ENCODE assay signal across 25 cellular contexts in the genomic region with DNA sequence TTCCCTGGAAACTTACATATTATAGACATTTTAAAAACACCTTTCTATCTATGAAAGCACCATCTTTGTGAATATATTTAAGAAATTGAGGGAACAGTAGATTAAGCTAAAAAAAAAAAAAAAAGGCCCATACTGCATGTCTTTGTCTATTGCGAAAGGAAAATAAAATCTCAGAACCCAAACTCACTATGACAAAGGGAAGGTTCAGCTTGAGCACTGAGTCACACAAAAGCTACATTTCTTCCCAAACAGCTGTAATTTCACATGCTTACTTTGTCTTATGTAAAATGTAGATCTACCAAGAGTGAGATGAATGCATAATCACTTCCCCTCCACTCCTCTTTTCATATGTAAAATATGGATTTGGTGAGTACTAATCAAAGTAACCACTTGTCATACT.
A peak's percentile ranks its signal among the peaks of the same experiment; 100 is the strongest.
DNase-seq lines count a peak whose midpoint lies in the region; TF ChIP-seq lines count a peak whose summit lies in the region.
"Had no signal": no experiment of that assay in that cellular context is flagged by ENCODE, and none has a peak within 500 bp of the region (broad histone marks: within the 10 kb centered on the region; RNA-seq: fewer than 3 reads in every experiment).

No MANE protein-coding gene starts in this region.

- H3K36me3 ChIP-seq in mesenchymal stem cell (ENCODE audit: control insufficient read depth in 1 of 2, insufficient read depth in 2 of 2, low read depth in 1 of 2, low read length in 2 of 2): no peaks in the 10 kb centered on the region
- H3K36me3 ChIP-seq: BLaER1, gastrocnemius medialis, neural progenitor cell, sigmoid colon, thoracic aorta had no signal

- H3K27me3 ChIP-seq in mesenchymal stem cell (ENCODE audit: control insufficient read depth in 1 of 2, insufficient read depth in 1 of 2, low read length in 2 of 2): no peaks in the 10 kb centered on the region
- H3K27me3 ChIP-seq: BLaER1, gastrocnemius medialis, hepatocyte, neural progenitor cell, sigmoid colon had no signal

- H3K9me3 ChIP-seq in mesenchymal stem cell (ENCODE audit: control insufficient read depth, low read length): no peaks in the 10 kb centered on the region
- H3K9me3 ChIP-seq: BLaER1, gastrocnemius medialis, sigmoid colon, thoracic aorta had no signal

- 100% methylated on average over 1 of the region's 1 CpG for WGBS in mesenchymal stem cell

- H3K4me3 ChIP-seq in AG04449 (ENCODE audit: low read depth, low read length) (no peak overlapping the region), choroid plexus epithelial cell (ENCODE audit: low read depth, low read length) (no peak overlapping the region), mesenchymal stem cell (ENCODE audit: insufficient read depth in 1 of 2, low read depth in 1 of 2, low read length in 2 of 2) (no peak overlapping the region)
- H3K4me3 ChIP-seq: BLaER1, gastrocnemius medialis, hepatocyte, neural progenitor cell, sigmoid colon, thoracic aorta had no signal

- no peak overlapping the region for H3K4me2 ChIP-seq in mesenchymal stem cell (ENCODE audit: low read length, poor library complexity, severe bottlenecking)
- H3K4me2 ChIP-seq: BLaER1, hepatocyte, neural progenitor cell had no signal

- no peak overlapping the region for H2AFZ ChIP-seq in mesenchymal stem cell (ENCODE audit: low read depth, low read length)
- H2AFZ ChIP-seq: hepatocyte, neural progenitor cell had no signal

- POLR2A ChIA-PET in AG04449 (lab: Yijun Ruan, JAX): no interaction called here

- H4K8ac ChIP-seq in mesenchymal stem cell (ENCODE audit: low read length): no peak overlapping the region

- no peak overlapping the region for H2AK5ac ChIP-seq in mesenchymal stem cell (ENCODE audit: low read length, severe bottlenecking)

- no peak overlapping the region for H3K4ac ChIP-seq in mesenchymal stem cell (ENCODE audit: low read depth in 1 of 2, low read length in 2 of 2)

- no peak overlapping the region for H2BK120ac ChIP-seq in mesenchymal stem cell (ENCODE audit: low read depth, low read length)

- H3K27ac ChIP-seq in mesenchymal stem cell (ENCODE audit: low read length, poor library complexity, severe bottlenecking): no peak overlapping the region
- H3K27ac ChIP-seq: BLaER1, gastrocnemius medialis, hepatocyte, neural progenitor cell, sigmoid colon, thoracic aorta had no signal

- H2BK15ac ChIP-seq in mesenchymal stem cell (ENCODE audit: low read depth, poor library complexity, severe bottlenecking): no peak overlapping the region

- H4K91ac ChIP-seq in mesenchymal stem cell (ENCODE audit: low read length): no peak overlapping the region

- H3K23ac ChIP-seq in mesenchymal stem cell (ENCODE audit: low read length in 2 of 2): no peak overlapping the region

- peak; percentile 19 for DNase-seq in AG04449 (ENCODE audit: low read depth, low spot score)
- DNase-seq in HT1080 (ENCODE audit: low read depth): peak; percentile 36
- peak; percentile 44 for DNase-seq in choroid plexus epithelial cell (ENCODE audit: low read depth)
- no peak for DNase-seq in mesenchymal stem cell
- no peak for DNase-seq in NCI-H2107 treated with DMSO at 0.1 percent for 48 hours (lab: John Stamatoyannopoulos, UW; ENCODE audit: unreplicated experiment)
- DNase-seq in midbrain (lab: John Stamatoyannopoulos, UW): no peak
- no peak for DNase-seq in activated CD4-positive, alpha-beta T cell treated with anti-CD3 and anti-CD28 coated beads for 1 hour
- DNase-seq in AG20443 (ENCODE audit: low spot score): no peak
- DNase-seq: activated CD4-positive, alpha-beta T cell treated with anti-CD3 and anti-CD28 coated beads for 48 hours; activated effector memory CD4-positive, alpha-beta T cell treated with anti-CD3 and anti-CD28 coated beads, Interleukin-2, amount 50 U/mL, for 16 hours; activated naive CD8-positive, alpha-beta T cell treated with anti-CD3 and anti-CD28 coated beads, Interleukin-2, amount 10 ng/mL, durations not matched to agents 7 days and 5 days; activated T-cell treated with anti-CD3 and anti-CD28 coated beads, Interleukin-2, amount 50 U/mL, for 1 hour; gastrocnemius medialis; KBM-7; left colon; NCI-H1436; NCI-H2107; NCI-H446 treated with DMSO at 0.1 percent for 48 hours; sigmoid colon; stimulated activated naive CD4-positive, alpha-beta T cell treated with Interleukin-2 at 50 U/mL for 16 hours; T-helper 2 cell had no signal

- no peaks in the 10 kb centered on the region for H3K79me1 ChIP-seq in mesenchymal stem cell (replicated peaks; ENCODE audit: low read length, poor library complexity, severe bottlenecking)

- CTCF ChIA-PET in AG04449 (lab: Yijun Ruan, JAX): interaction anchor here (0.6 to 1.2 kb wide), 2 partner anchors 55 to 659 kb away, joined by 3 read pairs; no protein-coding TSS in a partner anchor

- no peak overlapping the region for H3K18ac ChIP-seq in mesenchymal stem cell (ENCODE audit: low read depth in 1 of 2, low read length in 2 of 2)

- TF ChIP-seq CTCF in AG04449 (IDR thresholded peaks at IDR 0.05; ENCODE audit: insufficient read depth, low read length, missing control alignments) (no peak), choroid plexus epithelial cell (conservative IDR thresholded peaks at IDR 0.05; ENCODE audit: low read depth, low read length) (no peak)

- H3K4me1 ChIP-seq in mesenchymal stem cell (ENCODE audit: control insufficient read depth, insufficient read depth, low read depth, low read length): peaks cover 3% of the 10 kb centered on the region
- H3K4me1 ChIP-seq: BLaER1, gastrocnemius medialis, neural progenitor cell, sigmoid colon had no signal

- no peak overlapping the region for H3K14ac ChIP-seq in mesenchymal stem cell (ENCODE audit: low read length in 2 of 2)

- H2BK5ac ChIP-seq in mesenchymal stem cell (ENCODE audit: low read depth, low read length, poor library complexity, severe bottlenecking): no peak overlapping the region

- no peak overlapping the region for H2BK12ac ChIP-seq in mesenchymal stem cell (ENCODE audit: low read length in 2 of 2)

- peak overlapping the region; percentile 88 for H3K9ac ChIP-seq in mesenchymal stem cell (ENCODE audit: low read length)
- H3K9ac ChIP-seq: BLaER1, neural progenitor cell had no signal

Comparison
In these comparisons a context has a peak if more than half of its experiments do, and no peak if none do; other contexts are left out.
1. DNase-seq: peak in AG04449 (single experiment), HT1080 (single experiment) and choroid plexus epithelial cell (single experiment); none in mesenchymal stem cell (single experiment), NCI-H2107 treated with DMSO at 0.1 percent for 48 hours (single experiment), midbrain (single experiment), activated CD4-positive, alpha-beta T cell treated with anti-CD3 and anti-CD28 coated beads for 1 hour (single experiment) and AG20443 (single experiment).